In the genomic region with DNA sequence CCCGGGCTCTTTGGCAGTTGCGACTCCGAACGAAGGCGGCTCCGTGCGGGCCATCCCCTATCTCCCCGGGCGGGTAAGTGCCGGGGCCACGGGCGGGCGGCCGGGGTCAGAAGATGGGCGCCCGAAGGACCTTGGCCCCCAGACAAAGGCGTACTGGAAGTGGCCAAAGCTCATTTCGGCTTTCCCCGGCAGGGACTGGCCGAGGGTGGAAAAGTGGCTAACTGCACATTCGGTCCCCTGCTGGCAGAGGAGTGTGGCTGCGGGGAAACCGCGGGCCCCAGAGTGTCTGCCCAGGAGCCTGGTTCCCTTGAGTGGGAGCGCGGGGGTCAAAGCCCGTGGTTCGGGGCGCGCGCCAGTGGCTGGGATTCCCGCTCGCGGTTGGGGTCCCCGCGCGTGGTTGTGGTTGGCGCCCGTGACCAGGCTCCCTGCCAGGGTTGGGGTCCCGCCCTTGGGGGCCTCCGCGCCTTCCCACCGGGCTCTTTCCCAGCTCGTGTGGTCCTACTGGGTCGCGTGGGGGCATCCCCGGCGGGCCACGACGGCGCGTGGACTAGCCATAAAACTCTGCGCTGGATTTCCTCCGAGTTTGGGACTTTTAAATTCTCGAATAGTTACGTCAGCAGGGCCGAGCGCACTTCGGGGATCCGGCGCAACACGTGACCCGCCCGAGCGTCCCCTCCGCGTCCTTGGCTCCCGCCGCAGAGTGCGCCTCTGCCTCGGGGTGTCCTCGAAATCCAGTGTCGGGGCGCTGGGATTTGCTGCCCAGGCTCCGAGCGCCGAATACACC, we compare ENCODE assay signal across 8 cellular contexts.
A peak's percentile ranks its signal among the peaks of the same experiment; 100 is the strongest.
DNase-seq lines count a peak whose midpoint lies in the region; ATAC-seq and TF ChIP-seq lines count a peak whose summit lies in the region.

No MANE protein-coding gene starts in this region.

- POLR2A ChIA-PET in A673 (lab: Charles Lee; ENCODE audit: low non-redundant PET), result interaction anchor here (0.8 kb wide), 1 partner anchor 1625 kb away, joined by 3 read pairs; no protein-coding TSS in a partner anchor

- no peak overlapping the region for H3K4me2 ChIP-seq in Karpas-422 (ENCODE audit: low read depth, low read length, poor library complexity, severe bottlenecking)

- H4K20me1 ChIP-seq in Karpas-422 (ENCODE audit: insufficient read depth, low read depth, low read length), result no peaks in the 10 kb centered on the region

- H3K9me3 ChIP-seq in A673 (ENCODE audit: low read depth, low read length, poor library complexity, severe bottlenecking) (no peaks in the 10 kb centered on the region), Karpas-422 (ENCODE audit: low read length) (no peaks in the 10 kb centered on the region)

- no peak for ATAC-seq in HG03460 (IDR thresholded peaks at IDR 0.05; ENCODE audit: unreplicated experiment)

- in situ Hi-C loops in GM13977 (cut with MboI; ENCODE audit: low pct_unique_long_range_greater_than_20kb, low sequenced_read_pairs, unreplicated experiment), result no loop called here

- TF ChIP-seq CTCF in A673 (conservative IDR thresholded peaks at IDR 0.05; ENCODE audit: low read depth, low read length) (0 out of 2 replicates have a peak, but pooled peaks have one; percentile 26), GM13977 (IDR thresholded peaks at IDR 0.05; ENCODE audit: extremely low read depth, insufficient read depth, missing control alignments) (no peak), kidney epithelial cell (IDR thresholded peaks at IDR 0.05; ENCODE audit: insufficient read depth, low read length, poor library complexity, severe bottlenecking) (peak; percentile 61)

- H3K27ac ChIP-seq in A673 (ENCODE audit: low read depth, low read length, poor library complexity, severe bottlenecking) (no peak overlapping the region), Karpas-422 (ENCODE audit: low read length) (no peak overlapping the region)

- peaks cover 63% of the 10 kb centered on the region for H3K27me3 ChIP-seq in A673 (replicated peaks; ENCODE audit: insufficient read depth, low read depth, low read length, poor library complexity)
- H3K27me3 ChIP-seq in kidney epithelial cell (ENCODE audit: control insufficient read depth, insufficient read depth, low read length), result no peaks in the 10 kb centered on the region
- H3K27me3 ChIP-seq in Karpas-422 (ENCODE audit: low read length), result no peaks in the 10 kb centered on the region

- H3K79me2 ChIP-seq in Karpas-422 (ENCODE audit: low read length), result no peaks in the 10 kb centered on the region

- H3K4me3 ChIP-seq in A673 (ENCODE audit: low read depth, low read length, poor library complexity, severe bottlenecking), result peak overlapping the region; percentile 46
- peak overlapping the region; percentile 76 for H3K4me3 ChIP-seq in kidney epithelial cell (ENCODE audit: low read depth, low read length)
- no peak overlapping the region for H3K4me3 ChIP-seq in Karpas-422 (ENCODE audit: low read length)

- DNase-seq in A673 (ENCODE audit: low spot score) (peak; percentile 18), GM13977 (ENCODE audit: low spot score) (peak; percentile 71), NCI-H510A treated with DMSO at 0.1 percent for 48 hours (lab: John Stamatoyannopoulos, UW) (peak; percentile 54), cerebellar cortex (ENCODE audit: low spot score) (peak; percentile 36), kidney epithelial cell (ENCODE audit: low read depth) (no peak), stromal cell of bone marrow (ENCODE audit: low read depth) (peak; percentile 49), Karpas-422 (no peak)

- BruUV-seq in A673 (replicated peaks; lab: Mats Ljungman, UMichigan), result no TSS peak

- no peak overlapping the region for H3K9ac ChIP-seq in Karpas-422 (ENCODE audit: low read length)

- intact Hi-C loops in A673 (cut with micrococcal nuclease; ENCODE audit: unreplicated experiment), result no loop called here

- H3K9me2 ChIP-seq in Karpas-422 (replicated peaks; ENCODE audit: insufficient read depth, low read length), result no peaks in the 10 kb centered on the region

- H3K4me1 ChIP-seq in A673 (ENCODE audit: insufficient read depth, low read length, poor library complexity, severe bottlenecking), result peaks cover 5% of the 10 kb centered on the region
- no peaks in the 10 kb centered on the region for H3K4me1 ChIP-seq in Karpas-422 (ENCODE audit: low read length)

- H2AFZ ChIP-seq in Karpas-422 (ENCODE audit: low read length), result no peak overlapping the region

- H3K36me3 ChIP-seq in A673 (ENCODE audit: insufficient read depth, low read length, poor library complexity, severe bottlenecking), result no peaks in the 10 kb centered on the region
- no peaks in the 10 kb centered on the region for H3K36me3 ChIP-seq in kidney epithelial cell (ENCODE audit: control insufficient read depth, insufficient read depth, low read length)
- H3K36me3 ChIP-seq in Karpas-422 (ENCODE audit: insufficient read depth, low read length), result no peaks in the 10 kb centered on the region

- CTCF ChIA-PET in A673 (lab: Charles Lee), result no interaction called here

Comparison
In these comparisons a context has a peak if more than half of its experiments do, and no peak if none do; other contexts are left out.
1. DNase-seq: peak in A673 (single experiment), GM13977 (single experiment), NCI-H510A treated with DMSO at 0.1 percent for 48 hours (single experiment), cerebellar cortex (single experiment) and stromal cell of bone marrow (single experiment); none in kidney epithelial cell (single experiment) and Karpas-422 (single experiment).